ENCODE assay signal across 8 cellular contexts in genomic region chr19:28710278-28710677, GRCh38.
DNase-seq lines count a peak whose midpoint lies in the region; ATAC-seq and TF ChIP-seq lines count a peak whose summit lies in the region.

No MANE protein-coding gene starts in this region.

- H3K27me3 Mint-ChIP-seq in brain = no peaks in the 10 kb centered on the region

- no peaks in the 10 kb centered on the region for H3K4me1 Mint-ChIP-seq in brain

- no peaks in the 10 kb centered on the region for H3K9me3 Mint-ChIP-seq in brain

- no peaks in the 10 kb centered on the region for H3K36me3 Mint-ChIP-seq in brain

- ATAC-seq in GM18861 (IDR thresholded peaks at IDR 0.05; ENCODE audit: unreplicated experiment) = peak; percentile 54
- no peak for ATAC-seq in HG03045 (IDR thresholded peaks at IDR 0.05; ENCODE audit: unreplicated experiment)
- ATAC-seq in HG02588 (IDR thresholded peaks at IDR 0.05; ENCODE audit: unreplicated experiment) = no peak

- H3K27ac Mint-ChIP-seq in brain = no peak overlapping the region

- peak; percentile 62 for DNase-seq in AG08395 (ENCODE audit: low spot score)
- peak; percentile 93 for DNase-seq in NCI-H345 treated with DMSO at 0.1 percent for 48 hours (lab: John Stamatoyannopoulos, UW; ENCODE audit: unreplicated experiment)
- DNase-seq in left kidney (ENCODE audit: low read depth, low spot score) = peak; percentile 86
- no peak for DNase-seq in stimulated activated naive CD4-positive, alpha-beta T cell treated with Interleukin-2 at 50 U/mL for 16 hours (lab: John Stamatoyannopoulos, UW)

- H3K4me3 Mint-ChIP-seq in brain = no peak overlapping the region

- TF ChIP-seq CTCF in brain (conservative IDR thresholded peaks at IDR 0.05) = peak; percentile 80 to 89
